Comparison of ENCODE assay signal across 27 cellular contexts in genomic region chr5:31731710-31732301, GRCh38.
DNase-seq lines count a peak whose midpoint lies in the region; ATAC-seq, FAIRE-seq and TF ChIP-seq lines count a peak whose summit lies in the region.
"Had no signal": no experiment of that assay in that cellular context is flagged by ENCODE, and none has a peak within 500 bp of the region (broad histone marks: within the 10 kb centered on the region; RNA-seq: fewer than 3 reads in every experiment).

No MANE protein-coding gene starts in this region.

- H3K4me1 ChIP-seq in left lung (no peaks in the 10 kb centered on the region), transverse colon (no peaks in the 10 kb centered on the region), gastrocnemius medialis (peaks cover 0 to 8% of the 10 kb centered on the region in 2 donors)
- H3K4me1 ChIP-seq: A549 had no signal

- H3K36me3 Mint-ChIP-seq in CD4-positive, alpha-beta T cell (ENCODE audit: low read depth): no peaks in the 10 kb centered on the region
- no peaks in the 10 kb centered on the region for H3K36me3 Mint-ChIP-seq in activated T-helper 17 cell treated with anti-CD3 and anti-CD28 coated beads, Interleukin-2, amount 50 U/mL, for 72 hours (ENCODE audit: low read depth)
- H3K36me3 Mint-ChIP-seq: natural killer cell treated with Interleukin-12 subunit alpha and Interleukin-12 subunit beta and Interleukin-15 and Interleukin-18, amount 100 ng/mL, for 72 hours; stimulated activated memory B cell treated with anti-CD40 and anti-IgM and Interleukin-4, amounts not matched to agents 10 μg/mL and 1 μg/mL and 100 μg/mL, for 72 hours had no signal

- H3K4me3 Mint-ChIP-seq in CD4-positive, alpha-beta T cell: no peak overlapping the region
- peak overlapping the region; percentile 2 for H3K4me3 Mint-ChIP-seq in activated T-helper 17 cell treated with anti-CD3 and anti-CD28 coated beads, Interleukin-2, amount 50 U/mL, for 72 hours
- H3K4me3 Mint-ChIP-seq: activated naive CD8-positive, alpha-beta T cell treated with anti-CD3 and anti-CD28 coated beads, Interleukin-2, amount 50 U/mL, for 24 hours; activated T-cell treated with anti-CD3 and anti-CD28 coated beads, Interleukin-2, amount 50 U/mL, for 4 hours; endodermal cell; natural killer cell treated with Interleukin-12 subunit alpha and Interleukin-12 subunit beta and Interleukin-15 and Interleukin-18, amount 100 ng/mL, for 72 hours; stimulated activated memory B cell treated with anti-CD40 and anti-IgM and Interleukin-4, amounts not matched to agents 10 μg/mL and 1 μg/mL and 100 μg/mL, for 72 hours had no signal

- WGBS in transverse colon (ENCODE audit: low coverage in 1 of 2), 2 donors: 82% methylated on average over 3 of the region's 3 CpGs; no CpG with 5 or more reads in 1 of the 2 donors

- H3K27ac ChIP-seq in CD4-positive, alpha-beta T cell (ENCODE audit: low read depth, low read length): no peak overlapping the region
- H3K27ac ChIP-seq in left lung: no peak overlapping the region
- H3K27ac ChIP-seq in transverse colon: no peak overlapping the region
- H3K27ac ChIP-seq in gastrocnemius medialis: no peak overlapping the region
- H3K27ac ChIP-seq: A549, RWPE1 had no signal

- peaks cover 13% of the 10 kb centered on the region for H3K4me1 Mint-ChIP-seq in CD4-positive, alpha-beta T cell (ENCODE audit: low read depth)
- peaks cover 14% of the 10 kb centered on the region for H3K4me1 Mint-ChIP-seq in activated T-helper 17 cell treated with anti-CD3 and anti-CD28 coated beads, Interleukin-2, amount 50 U/mL, for 72 hours
- H3K4me1 Mint-ChIP-seq: activated naive CD8-positive, alpha-beta T cell treated with anti-CD3 and anti-CD28 coated beads, Interleukin-2, amount 50 U/mL, for 24 hours; stimulated activated memory B cell treated with anti-CD40 and anti-IgM and Interleukin-4, amounts not matched to agents 10 μg/mL and 1 μg/mL and 100 μg/mL, for 72 hours had no signal

- TF ChIP-seq EP300 in transverse colon (IDR thresholded peaks at IDR 0.05; ENCODE audit: low read depth): no peak

- POLR2A ChIA-PET in CD4-positive, alpha-beta T cell (lab: Charles Lee): no interaction called here

- TF ChIP-seq POLR2A in transverse colon (IDR thresholded peaks at IDR 0.05) (no peak), gastrocnemius medialis (IDR thresholded peaks at IDR 0.05) (no peak)

- CTCF ChIA-PET in CD4-positive, alpha-beta T cell (lab: Charles Lee): no interaction called here

- H3K27ac Mint-ChIP-seq in CD4-positive, alpha-beta T cell: peak overlapping the region; percentile 19
- peak overlapping the region; percentile 18 for H3K27ac Mint-ChIP-seq in activated T-helper 17 cell treated with anti-CD3 and anti-CD28 coated beads, Interleukin-2, amount 50 U/mL, for 72 hours
- H3K27ac Mint-ChIP-seq: activated naive CD8-positive, alpha-beta T cell treated with anti-CD3 and anti-CD28 coated beads, Interleukin-2, amount 50 U/mL, for 24 hours; natural killer cell treated with Interleukin-12 subunit alpha and Interleukin-12 subunit beta and Interleukin-15 and Interleukin-18, amount 100 ng/mL, for 72 hours; stimulated activated memory B cell treated with anti-CD40 and anti-IgM and Interleukin-4, amounts not matched to agents 10 μg/mL and 1 μg/mL and 100 μg/mL, for 72 hours had no signal

- in situ Hi-C loops in transverse colon (cut with MboI; ENCODE audit: low pct_ligation_motif_present in 1 of 4, low pct_unique_long_range_greater_than_20kb in 1 of 4, low sequenced_read_pairs in 3 of 4): no loop called here
- in situ Hi-C loops in gastrocnemius medialis (cut with MboI; ENCODE audit: low sequenced_read_pairs in 4 of 4): no loop called here

- H3K9me3 ChIP-seq in CD4-positive, alpha-beta T cell (ENCODE audit: control insufficient read depth, low read length): no peaks in the 10 kb centered on the region
- H3K9me3 ChIP-seq in left lung (no peaks in the 10 kb centered on the region), transverse colon (no peaks in the 10 kb centered on the region), gastrocnemius medialis (no peaks in the 10 kb centered on the region)
- H3K9me3 ChIP-seq: A549, heart right ventricle had no signal

- ATAC-seq in CD4-positive, alpha-beta T cell (ENCODE audit: poor library complexity): peak; percentile 71
- peak; percentile 45 for ATAC-seq in activated T-helper 17 cell treated with anti-CD3 and anti-CD28 coated beads, Interleukin-2, amount 50 U/mL, for 72 hours (replicated peaks)
- ATAC-seq in left lung (peak; percentile 46), gastrocnemius medialis (no peak)
- ATAC-seq: A549; activated naive CD8-positive, alpha-beta T cell treated with anti-CD3 and anti-CD28 coated beads, Interleukin-2, amount 50 U/mL, for 24 hours; activated T-cell treated with anti-CD3 and anti-CD28 coated beads, Interleukin-2, amount 50 U/mL, for 4 hours; esophagus mucosa; heart right ventricle; natural killer cell treated with Interleukin-12 subunit alpha and Interleukin-12 subunit beta and Interleukin-15 and Interleukin-18, amount 100 ng/mL, for 72 hours; stimulated activated memory B cell treated with anti-CD40 and anti-IgM and Interleukin-4, amounts not matched to agents 10 μg/mL and 1 μg/mL and 100 μg/mL, for 72 hours had no signal

- TF ChIP-seq CTCF in CD4-positive, alpha-beta T cell (IDR thresholded peaks at IDR 0.05): no peak
- TF ChIP-seq CTCF in left lung (IDR thresholded peaks at IDR 0.05): no peak
- TF ChIP-seq CTCF in transverse colon (IDR thresholded peaks at IDR 0.05): no peak
- TF ChIP-seq CTCF in gastrocnemius medialis (IDR thresholded peaks at IDR 0.05 in 4 of 5, conservative IDR thresholded peaks at IDR 0.05 in 1 of 5): no peak

- H3K27me3 ChIP-seq in CD4-positive, alpha-beta T cell (ENCODE audit: control insufficient read depth, insufficient read depth, low read length): no peaks in the 10 kb centered on the region
- H3K27me3 ChIP-seq in left lung (no peaks in the 10 kb centered on the region), transverse colon (no peaks in the 10 kb centered on the region), gastrocnemius medialis (no peaks in the 10 kb centered on the region)
- H3K27me3 ChIP-seq: heart right ventricle had no signal

- no peaks in the 10 kb centered on the region for H3K27me3 Mint-ChIP-seq in CD4-positive, alpha-beta T cell
- no peaks in the 10 kb centered on the region for H3K27me3 Mint-ChIP-seq in activated T-helper 17 cell treated with anti-CD3 and anti-CD28 coated beads, Interleukin-2, amount 50 U/mL, for 72 hours
- H3K27me3 Mint-ChIP-seq: activated naive CD8-positive, alpha-beta T cell treated with anti-CD3 and anti-CD28 coated beads, Interleukin-2, amount 50 U/mL, for 24 hours; natural killer cell treated with Interleukin-12 subunit alpha and Interleukin-12 subunit beta and Interleukin-15 and Interleukin-18, amount 100 ng/mL, for 72 hours; stimulated activated memory B cell treated with anti-CD40 and anti-IgM and Interleukin-4, amounts not matched to agents 10 μg/mL and 1 μg/mL and 100 μg/mL, for 72 hours had no signal

- DNase-seq in CD4-positive, alpha-beta T cell: no peak
- DNase-seq in HTR-8/SVneo (ENCODE audit: insufficient read length, low spot score): no peak
- no peak for DNase-seq in left lung
- DNase-seq in KG1 (lab: John Stamatoyannopoulos, UW): no peak
- DNase-seq in NCI-H1105 treated with DMSO at 0.1 percent for 48 hours (lab: John Stamatoyannopoulos, UW): no peak
- no peak for DNase-seq in transverse colon
- DNase-seq in gastrocnemius medialis: no peak
- DNase-seq: activated naive CD4-positive, alpha-beta T cell; activated naive CD8-positive, alpha-beta T cell treated with anti-CD3 and anti-CD28 coated beads, Interleukin-2, amount 50 U/mL, for 24 hours; activated T-cell treated with anti-CD3 and anti-CD28 coated beads, Interleukin-2, amount 50 U/mL, for 4 hours; cortex of kidney; DND-41; endodermal cell; GF-D8; heart right ventricle; kidney glomerular epithelial cell; NCI-H446 treated with DMSO at 0.1 percent for 48 hours; substantia nigra; T-helper 1 cell had no signal

- no peaks in the 10 kb centered on the region for H3K9me3 Mint-ChIP-seq in CD4-positive, alpha-beta T cell
- H3K9me3 Mint-ChIP-seq in activated T-helper 17 cell treated with anti-CD3 and anti-CD28 coated beads, Interleukin-2, amount 50 U/mL, for 72 hours: no peaks in the 10 kb centered on the region
- H3K9me3 Mint-ChIP-seq: activated naive CD8-positive, alpha-beta T cell treated with anti-CD3 and anti-CD28 coated beads, Interleukin-2, amount 50 U/mL, for 24 hours; activated T-cell treated with anti-CD3 and anti-CD28 coated beads, Interleukin-2, amount 50 U/mL, for 4 hours; natural killer cell treated with Interleukin-12 subunit alpha and Interleukin-12 subunit beta and Interleukin-15 and Interleukin-18, amount 100 ng/mL, for 72 hours; stimulated activated memory B cell treated with anti-CD40 and anti-IgM and Interleukin-4, amounts not matched to agents 10 μg/mL and 1 μg/mL and 100 μg/mL, for 72 hours had no signal

- H3K36me3 ChIP-seq in left lung: no peaks in the 10 kb centered on the region
- H3K36me3 ChIP-seq in transverse colon: no peaks in the 10 kb centered on the region
- H3K36me3 ChIP-seq in gastrocnemius medialis: no peaks in the 10 kb centered on the region
- H3K36me3 ChIP-seq: heart right ventricle had no signal

- H3K4me3 ChIP-seq in left lung: no peak overlapping the region
- H3K4me3 ChIP-seq in transverse colon: no peak overlapping the region
- H3K4me3 ChIP-seq in gastrocnemius medialis: no peak overlapping the region
- H3K4me3 ChIP-seq: A549, heart right ventricle, lung had no signal

- peak; percentile 51 for FAIRE-seq in HTR-8/SVneo (lab: Jason Lieb, UNC)
- FAIRE-seq: A549, TTC549 had no signal

- intact Hi-C loops in CD4-positive, alpha-beta T cell (cut with DNase I, micrococcal nuclease): no loop called here
- intact Hi-C loops in left lung (cut with DNase I) (no loop called here), transverse colon (cut with DNase I; ENCODE audit: low total_unique reads) (no loop called here), gastrocnemius medialis (cut with DNase I; ENCODE audit: low total_unique reads) (no loop called here)

Comparison
In these comparisons a context has a peak if more than half of its experiments do, and no peak if none do; other contexts are left out.
1. ATAC-seq: peak in CD4-positive, alpha-beta T cell (single experiment), activated T-helper 17 cell treated with anti-CD3 and anti-CD28 coated beads, Interleukin-2, amount 50 U/mL, for 72 hours (single experiment) and left lung (single experiment); none in gastrocnemius medialis (0 of 2).